In the genomic region with DNA sequence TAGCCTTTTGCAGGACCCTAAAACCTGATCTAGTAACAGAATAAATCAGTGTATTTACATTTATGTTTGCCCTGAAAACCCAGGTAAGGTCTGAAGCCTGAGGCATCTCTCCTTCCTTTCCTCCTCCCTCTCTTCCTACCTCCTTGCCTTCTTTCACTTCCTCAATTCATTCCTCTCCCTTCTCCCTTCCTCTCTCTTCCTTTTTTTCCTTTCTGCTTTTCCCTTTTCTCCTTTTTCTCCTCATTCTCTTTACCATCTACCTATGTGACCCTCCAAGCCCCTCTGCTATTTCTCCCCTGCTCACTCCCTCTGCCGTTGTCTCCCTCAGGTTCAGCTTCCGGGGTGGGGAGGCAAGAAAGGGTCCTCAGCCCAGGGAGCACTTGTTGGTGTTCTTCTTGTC, we compare ENCODE assay signal across 7 cellular contexts. TPM values are rescaled to one million over a fixed set of nuclear protein-coding genes. Genes with fewer than 3 reads are reported as not detected.
A peak's percentile ranks its signal among the peaks of the same experiment; 100 is the strongest.
DNase-seq lines count a peak whose midpoint lies in the region; ATAC-seq, FAIRE-seq and TF ChIP-seq lines count a peak whose summit lies in the region.
"Not testable (repeated sequence)": the region's sequence is repeated elsewhere in the genome, so short reads cannot be mapped to it uniquely, and the experiment has no call there.
"Had no signal": no experiment of that assay in that cellular context is flagged by ENCODE, and none has a peak within 500 bp of the region (broad histone marks: within the 10 kb centered on the region; RNA-seq: fewer than 3 reads in every experiment).

No MANE protein-coding gene starts in this region.

- FAIRE-seq in HepG2 (lab: Jason Lieb, UNC): not testable (repeated sequence)

- not testable (repeated sequence) for TF ChIP-seq CTCF in A673 (conservative IDR thresholded peaks at IDR 0.05; ENCODE audit: low read depth, low read length); HEK293 (tag by site-specific recombination; IDR thresholded peaks at IDR 0.05); chondrocyte (IDR thresholded peaks at IDR 0.05); HepG2 (CRISPR knock-in tag; IDR thresholded peaks at IDR 0.05); progenitor cell of endocrine pancreas (IDR thresholded peaks at IDR 0.05; ENCODE audit: unreplicated experiment)

- peaks cover 11% of the 10 kb centered on the region for H3K79me2 ChIP-seq in HepG2 (ENCODE audit: insufficient read depth, low read length)

- H3K4me1 ChIP-seq in A673 (ENCODE audit: insufficient read depth, low read length, poor library complexity, severe bottlenecking) (peaks cover 14% of the 10 kb centered on the region), adipocyte (ENCODE audit: control insufficient read depth, insufficient read depth, low read length) (peaks cover 20% of the 10 kb centered on the region), HepG2 (ENCODE audit: insufficient read depth, low read length) (peaks cover 24% of the 10 kb centered on the region)
- H3K4me1 ChIP-seq in HEK293 (ENCODE audit: control insufficient read depth, insufficient read depth, low read length): not testable (repeated sequence)

- H3K27me3 ChIP-seq in A673 (replicated peaks; ENCODE audit: insufficient read depth, low read depth, low read length, poor library complexity); adipocyte (replicated peaks; ENCODE audit: control insufficient read depth, insufficient read depth, low read length); HepG2 (ENCODE audit: control insufficient read depth in 1 of 2, insufficient read depth in 2 of 2, low read length in 2 of 2): not testable (repeated sequence)

- intact Hi-C loops in A673 (cut with micrococcal nuclease; ENCODE audit: unreplicated experiment): loop anchor here (10.0 kb wide), 1 partner anchor 467 kb away; no protein-coding TSS in a partner anchor
- intact Hi-C loops in HepG2 (cut with micrococcal nuclease; ENCODE audit: unreplicated experiment): not testable (repeated sequence)

- not testable (repeated sequence) for H4K20me1 ChIP-seq in HepG2 (ENCODE audit: insufficient read depth, low read length)

- WGBS in HepG2 (ENCODE audit: low lambda C conversion rate): 93% methylated on average over 2 of the region's 2 CpGs

- not testable (repeated sequence) for H3K9me3 Mint-ChIP-seq in chondrocyte (ENCODE audit: low read depth); progenitor cell of endocrine pancreas (ENCODE audit: low read depth)

- in situ Hi-C loops in HepG2 (cut with HindIII; ENCODE audit: extremely low pct_ligation_motif_present, low pct_unique_long_range_greater_than_20kb): loop anchor here (10.0 kb wide), 1 partner anchor 297 kb away; no protein-coding TSS in a partner anchor

- H3K9ac ChIP-seq in adipocyte (ENCODE audit: low read length): peak overlapping the region; percentile 14
- not testable (repeated sequence) for H3K9ac ChIP-seq in HepG2 (ENCODE audit: insufficient read depth, low read depth, low read length)

- H3K36me3 Mint-ChIP-seq in chondrocyte (ENCODE audit: low read depth): peaks cover 15% of the 10 kb centered on the region
- not testable (repeated sequence) for H3K36me3 Mint-ChIP-seq in progenitor cell of endocrine pancreas (ENCODE audit: insufficient read depth)

- CTCF ChIA-PET in A673 (lab: Charles Lee); HEK293 (lab: Yijun Ruan, JAX); HepG2 (lab: Yijun Ruan, JAX; ENCODE audit: low intra/inter-chr PET ratio, low total read pairs): not testable (repeated sequence)

- BruUV-seq in A673 (replicated peaks; lab: Mats Ljungman, UMichigan) (TSS peak; percentile 84), HepG2 (replicated peaks; lab: Mats Ljungman, UMichigan) (TSS peak; percentile 44)

- H3K4me3 ChIP-seq in A673 (ENCODE audit: low read depth, low read length, poor library complexity, severe bottlenecking); HEK293 (ENCODE audit: low read depth, low read length); adipocyte (ENCODE audit: low read length); HepG2 (replicated peaks in 1 of 3; ENCODE audit: insufficient read depth in 1 of 3, low read depth in 2 of 3, low read length in 3 of 3): not testable (repeated sequence)

- TF ChIP-seq POLR2A in HepG2 (IDR thresholded peaks at IDR 0.05; ENCODE audit: insufficient read depth in 1 of 2, low read depth in 2 of 2, low read length in 2 of 2): not testable (repeated sequence)

- not testable (repeated sequence) for DNase-seq in A673 (ENCODE audit: low spot score); adipocyte (ENCODE audit: low read depth); chondrocyte (ENCODE audit: low spot score); HepG2 (ENCODE audit: low spot score); progenitor cell of endocrine pancreas (ENCODE audit: low spot score, unreplicated experiment)

- H3K4me2 ChIP-seq in HepG2 (ENCODE audit: low read depth, low read length): not testable (repeated sequence)

- not testable (repeated sequence) for H3K27ac ChIP-seq in A673 (ENCODE audit: low read depth, low read length, poor library complexity, severe bottlenecking); HEK293 (ENCODE audit: extremely low read depth, low read depth, low read length); HepG2 (ENCODE audit: extremely low read length, insufficient read depth, low read length)

- H3K4me1 Mint-ChIP-seq in chondrocyte (ENCODE audit: low read depth) (peaks cover 35% of the 10 kb centered on the region), progenitor cell of endocrine pancreas (ENCODE audit: low read depth) (peaks cover 25% of the 10 kb centered on the region)

- TF ChIP-seq EP300 in HepG2 (IDR thresholded peaks at IDR 0.05; ENCODE audit: low read depth in 2 of 2, low read length in 2 of 2); HepG2 (CRISPR knock-in tag; IDR thresholded peaks at IDR 0.05; ENCODE audit: borderline replicate concordance): not testable (repeated sequence)

- H3K36me3 ChIP-seq in A673 (ENCODE audit: insufficient read depth, low read length, poor library complexity, severe bottlenecking) (peaks cover 26% of the 10 kb centered on the region), HEK293 (ENCODE audit: control insufficient read depth in 2 of 2, insufficient read depth in 1 of 2, low read length in 2 of 2) (peaks cover 7 to 35% of the 10 kb centered on the region in 2 experiments), adipocyte (ENCODE audit: control insufficient read depth, insufficient read depth, low read length, severe bottlenecking) (peaks cover 50% of the 10 kb centered on the region)
- not testable (repeated sequence) for H3K36me3 ChIP-seq in HepG2 (replicated peaks in 1 of 2; ENCODE audit: control insufficient read depth in 1 of 2, insufficient read depth in 2 of 2, low read length in 2 of 2)

- not testable (repeated sequence) for H2AFZ ChIP-seq in HepG2 (ENCODE audit: low read length)

- H3K27ac Mint-ChIP-seq in chondrocyte (ENCODE audit: unreplicated experiment): peak overlapping the region; percentile 42
- peak overlapping the region; percentile 92 for H3K27ac Mint-ChIP-seq in progenitor cell of endocrine pancreas

- ATAC-seq in HepG2: not testable (repeated sequence)

- TF ChIP-seq RAD21 in HepG2 (CRISPR knock-in tag; IDR thresholded peaks at IDR 0.05): not testable (repeated sequence)

- H3K27me3 Mint-ChIP-seq in chondrocyte (ENCODE audit: low read depth); progenitor cell of endocrine pancreas: not testable (repeated sequence)

- H3K9me3 ChIP-seq in A673 (ENCODE audit: low read depth, low read length, poor library complexity, severe bottlenecking); HEK293 (ENCODE audit: control insufficient read depth, insufficient read depth, low read depth, low read length); adipocyte (ENCODE audit: control insufficient read depth, low read length); HepG2 (ENCODE audit: low read length): not testable (repeated sequence)

- not testable (repeated sequence) for H3K4me3 Mint-ChIP-seq in chondrocyte (ENCODE audit: unreplicated experiment); progenitor cell of endocrine pancreas (ENCODE audit: low read depth)

- POLR2A ChIA-PET in A673 (lab: Charles Lee; ENCODE audit: low non-redundant PET); HepG2 (lab: Yijun Ruan, JAX): not testable (repeated sequence)
- POLR2A ChIA-PET in HEK293 (lab: Yijun Ruan, JAX): interaction anchor here (0.6 to 2.1 kb wide), 3 partner anchors 9 to 195 kb away, joined by 3 to 9 read pairs (median 3); a partner anchor contains a TSS

RNA-seq across cellular contexts. Expression of a gene that starts 4.3 kb away (rescaled TPM):
- total RNA-seq in A673 (2021): 126 and 142 TPM in 2 replicates
- 128 to 158 TPM (median 130 TPM) in 3 replicates for total RNA-seq in chondrocyte
- total RNA-seq in HepG2 (2016; rRNA removed; fragmentation: Illumina TruSeq; extraction: Trizol): 66.8 and 99.2 TPM in 2 replicates
- 360 and 420 TPM in 2 replicates for total RNA-seq in HepG2 (2016; cell fraction: cytosol; rRNA removed; fragmentation: Illumina TruSeq; extraction: Trizol; ENCODE audit: low read depth)
- total RNA-seq in HepG2 (2016; cell fraction: insoluble cytoplasmic fraction; rRNA removed; fragmentation: Illumina TruSeq; extraction: Trizol): 56.2 and 94.9 TPM in 2 replicates
- total RNA-seq in HepG2 (2016; cell fraction: membrane; rRNA removed; fragmentation: Illumina TruSeq; extraction: Trizol): 294 and 339 TPM in 2 replicates
- 49.2 and 54.2 TPM in 2 replicates for total RNA-seq in HepG2 (2016; cell fraction: nucleus; rRNA removed; fragmentation: Illumina TruSeq; extraction: Trizol)
- polyA plus RNA-seq in HepG2 (2011; rRNA removed): 90.3 and 96.7 TPM in 2 replicates
- polyA plus RNA-seq in HepG2 (2011; cell fraction: cytosol; rRNA removed): 113 and 147 TPM in 2 replicates
- polyA plus RNA-seq in HepG2 (2011; cell fraction: nucleus; rRNA removed): 63.3 and 75.8 TPM in 2 replicates
- 63.8 and 72.9 TPM in 2 replicates for polyA plus RNA-seq in HepG2 (2012)
- polyA plus RNA-seq in HepG2 (2016; cell fraction: cytosol; fragmentation: Illumina TruSeq; extraction: Trizol; ENCODE audit: low read depth): 451 and 524 TPM in 2 replicates
- polyA plus RNA-seq in HepG2 (2016; cell fraction: insoluble cytoplasmic fraction; fragmentation: Illumina TruSeq; extraction: Trizol; ENCODE audit: low read depth): 64.3 and 74.6 TPM in 2 replicates
- polyA plus RNA-seq in HepG2 (2016; cell fraction: membrane; fragmentation: Illumina TruSeq; extraction: Trizol; ENCODE audit: low read depth): 289 and 331 TPM in 2 replicates
- 87.8 and 94.9 TPM in 2 replicates for polyA plus RNA-seq in HepG2 (2016; cell fraction: nucleus; fragmentation: Illumina TruSeq; extraction: Trizol; ENCODE audit: insufficient read depth, low read depth)
- polyA minus RNA-seq in HepG2 (2011; rRNA and poly(A)+ RNA removed; ENCODE audit: low replicate concordance): 39.7 and 118 TPM in 2 replicates
- polyA minus RNA-seq in HepG2 (2011; cell fraction: cytosol; rRNA and poly(A)+ RNA removed): 23.9 and 26.3 TPM in 2 replicates
- 16.4 and 19.4 TPM in 2 replicates for polyA minus RNA-seq in HepG2 (2011; cell fraction: nucleus; rRNA and poly(A)+ RNA removed)
- 75.0 and 76.5 TPM in 2 replicates for total RNA-seq in progenitor cell of endocrine pancreas

RNA-seq across cellular contexts. Expression of a gene that starts 4.4 kb away (rescaled TPM):
- total RNA-seq in A673 (2021) (169 and 206 TPM in 2 replicates), chondrocyte (111 to 137 TPM (median 116 TPM) in 3 replicates), HepG2 (2016; rRNA removed; fragmentation: Illumina TruSeq; extraction: Trizol) (24.7 and 28.7 TPM in 2 replicates), progenitor cell of endocrine pancreas (83.3 and 90.4 TPM in 2 replicates)
- total RNA-seq in HepG2 (2016; cell fraction: cytosol; rRNA removed; fragmentation: Illumina TruSeq; extraction: Trizol; ENCODE audit: low read depth): 27.4 and 31.6 TPM in 2 replicates
- 26.5 and 27.5 TPM in 2 replicates for total RNA-seq in HepG2 (2016; cell fraction: insoluble cytoplasmic fraction; rRNA removed; fragmentation: Illumina TruSeq; extraction: Trizol)
- total RNA-seq in HepG2 (2016; cell fraction: membrane; rRNA removed; fragmentation: Illumina TruSeq; extraction: Trizol): 29.2 and 33.6 TPM in 2 replicates
- 11.6 and 12.0 TPM in 2 replicates for total RNA-seq in HepG2 (2016; cell fraction: nucleus; rRNA removed; fragmentation: Illumina TruSeq; extraction: Trizol)
- 15.9 and 16.0 TPM in 2 replicates for polyA plus RNA-seq in HepG2 (2011; rRNA removed)
- 14.9 and 19.2 TPM in 2 replicates for polyA plus RNA-seq in HepG2 (2011; cell fraction: cytosol; rRNA removed)
- polyA plus RNA-seq in HepG2 (2011; cell fraction: nucleus; rRNA removed): 4.3 and 4.7 TPM in 2 replicates
- 34.3 and 42.6 TPM in 2 replicates for polyA plus RNA-seq in HepG2 (2012)
- polyA plus RNA-seq in HepG2 (2016; cell fraction: cytosol; fragmentation: Illumina TruSeq; extraction: Trizol; ENCODE audit: low read depth): 61.2 and 66.8 TPM in 2 replicates
- polyA plus RNA-seq in HepG2 (2016; cell fraction: insoluble cytoplasmic fraction; fragmentation: Illumina TruSeq; extraction: Trizol; ENCODE audit: low read depth): 52.2 and 60.0 TPM in 2 replicates
- 55.0 and 56.4 TPM in 2 replicates for polyA plus RNA-seq in HepG2 (2016; cell fraction: membrane; fragmentation: Illumina TruSeq; extraction: Trizol; ENCODE audit: low read depth)
- 31.4 and 34.6 TPM in 2 replicates for polyA plus RNA-seq in HepG2 (2016; cell fraction: nucleus; fragmentation: Illumina TruSeq; extraction: Trizol; ENCODE audit: insufficient read depth, low read depth)
- 5.1 and 19.0 TPM in 2 replicates for polyA minus RNA-seq in HepG2 (2011; rRNA and poly(A)+ RNA removed; ENCODE audit: low replicate concordance)
- 4.1 and 5.2 TPM in 2 replicates for polyA minus RNA-seq in HepG2 (2011; cell fraction: cytosol; rRNA and poly(A)+ RNA removed)
- polyA minus RNA-seq in HepG2 (2011; cell fraction: nucleus; rRNA and poly(A)+ RNA removed): 4.8 TPM in 2 replicates
- polyA plus RNA-seq: CD4-positive, alpha-beta memory T cell had no signal

RNA-seq across cellular contexts. Expression of a gene that starts 8.8 kb away (rescaled TPM):
- total RNA-seq in A673 (2021) (1,464 and 1,548 TPM in 2 replicates), chondrocyte (951 to 1,224 TPM (median 1,041 TPM) in 3 replicates), HepG2 (2016; rRNA removed; fragmentation: Illumina TruSeq; extraction: Trizol) (3,737 and 4,047 TPM in 2 replicates), progenitor cell of endocrine pancreas (2,170 and 2,294 TPM in 2 replicates)
- 7,018 and 7,793 TPM in 2 replicates for total RNA-seq in HepG2 (2016; cell fraction: cytosol; rRNA removed; fragmentation: Illumina TruSeq; extraction: Trizol; ENCODE audit: low read depth)
- total RNA-seq in HepG2 (2016; cell fraction: insoluble cytoplasmic fraction; rRNA removed; fragmentation: Illumina TruSeq; extraction: Trizol): 3,754 and 4,367 TPM in 2 replicates
- total RNA-seq in HepG2 (2016; cell fraction: membrane; rRNA removed; fragmentation: Illumina TruSeq; extraction: Trizol): 10,548 and 11,167 TPM in 2 replicates
- 1,390 and 1,410 TPM in 2 replicates for total RNA-seq in HepG2 (2016; cell fraction: nucleus; rRNA removed; fragmentation: Illumina TruSeq; extraction: Trizol)
- 9,964 and 10,356 TPM in 2 replicates for polyA plus RNA-seq in HepG2 (2011; rRNA removed)
- 3,302 and 3,959 TPM in 2 replicates for polyA plus RNA-seq in HepG2 (2011; cell fraction: cytosol; rRNA removed)
- polyA plus RNA-seq in HepG2 (2011; cell fraction: nucleus; rRNA removed): 1,159 and 1,716 TPM in 2 replicates
- 6,362 and 9,626 TPM in 2 replicates for polyA plus RNA-seq in HepG2 (2012)
- polyA plus RNA-seq in HepG2 (2016; cell fraction: cytosol; fragmentation: Illumina TruSeq; extraction: Trizol; ENCODE audit: low read depth): 10,194 and 10,575 TPM in 2 replicates
- 5,061 and 5,658 TPM in 2 replicates for polyA plus RNA-seq in HepG2 (2016; cell fraction: insoluble cytoplasmic fraction; fragmentation: Illumina TruSeq; extraction: Trizol; ENCODE audit: low read depth)
- 12,027 and 13,095 TPM in 2 replicates for polyA plus RNA-seq in HepG2 (2016; cell fraction: membrane; fragmentation: Illumina TruSeq; extraction: Trizol; ENCODE audit: low read depth)
- polyA plus RNA-seq in HepG2 (2016; cell fraction: nucleus; fragmentation: Illumina TruSeq; extraction: Trizol; ENCODE audit: insufficient read depth, low read depth): 2,852 and 3,004 TPM in 2 replicates
- polyA minus RNA-seq in HepG2 (2011; rRNA and poly(A)+ RNA removed; ENCODE audit: low replicate concordance): 343 and 788 TPM in 2 replicates
- polyA minus RNA-seq in HepG2 (2011; cell fraction: cytosol; rRNA and poly(A)+ RNA removed): 376 and 497 TPM in 2 replicates
- polyA minus RNA-seq in HepG2 (2011; cell fraction: nucleus; rRNA and poly(A)+ RNA removed): 262 and 417 TPM in 2 replicates

RNA-seq across cellular contexts. Expression of a gene that starts 14.0 kb away (rescaled TPM):
- total RNA-seq in A673 (2021) (8.7 and 14.4 TPM in 2 replicates), chondrocyte (3.7 to 6.6 TPM (median 4.4 TPM) in 3 replicates), HepG2 (2016; rRNA removed; fragmentation: Illumina TruSeq; extraction: Trizol) (7.8 and 9.9 TPM in 2 replicates), progenitor cell of endocrine pancreas (36.6 and 41.7 TPM in 2 replicates)
- 2.6 and 3.2 TPM in 2 replicates for total RNA-seq in HepG2 (2016; cell fraction: cytosol; rRNA removed; fragmentation: Illumina TruSeq; extraction: Trizol; ENCODE audit: low read depth)
- total RNA-seq in HepG2 (2016; cell fraction: insoluble cytoplasmic fraction; rRNA removed; fragmentation: Illumina TruSeq; extraction: Trizol): 8.3 and 10.7 TPM in 2 replicates
- total RNA-seq in HepG2 (2016; cell fraction: membrane; rRNA removed; fragmentation: Illumina TruSeq; extraction: Trizol): 6.5 and 7.8 TPM in 2 replicates
- total RNA-seq in HepG2 (2016; cell fraction: nucleus; rRNA removed; fragmentation: Illumina TruSeq; extraction: Trizol): 8.4 and 9.8 TPM in 2 replicates
- polyA plus RNA-seq in HepG2 (2011; rRNA removed): 17.4 and 18.7 TPM in 2 replicates
- polyA plus RNA-seq in HepG2 (2011; cell fraction: cytosol; rRNA removed): 13.1 and 18.4 TPM in 2 replicates
- polyA plus RNA-seq in HepG2 (2011; cell fraction: nucleus; rRNA removed): 36.4 and 41.3 TPM in 2 replicates
- 9.7 and 10.7 TPM in 2 replicates for polyA plus RNA-seq in HepG2 (2012)
- 2.0 and 2.6 TPM in 2 replicates for polyA plus RNA-seq in HepG2 (2016; cell fraction: cytosol; fragmentation: Illumina TruSeq; extraction: Trizol; ENCODE audit: low read depth)
- polyA plus RNA-seq in HepG2 (2016; cell fraction: insoluble cytoplasmic fraction; fragmentation: Illumina TruSeq; extraction: Trizol; ENCODE audit: low read depth): 8.4 and 10.9 TPM in 2 replicates
- 4.1 and 6.4 TPM in 2 replicates for polyA plus RNA-seq in HepG2 (2016; cell fraction: membrane; fragmentation: Illumina TruSeq; extraction: Trizol; ENCODE audit: low read depth)
- polyA plus RNA-seq in HepG2 (2016; cell fraction: nucleus; fragmentation: Illumina TruSeq; extraction: Trizol; ENCODE audit: insufficient read depth, low read depth): 15.7 and 16.0 TPM in 2 replicates
- polyA minus RNA-seq in HepG2 (2011; rRNA and poly(A)+ RNA removed; ENCODE audit: low replicate concordance): 22.4 and 31.3 TPM in 2 replicates
- 5.7 and 9.4 TPM in 2 replicates for polyA minus RNA-seq in HepG2 (2011; cell fraction: cytosol; rRNA and poly(A)+ RNA removed)
- 10.2 and 12.7 TPM in 2 replicates for polyA minus RNA-seq in HepG2 (2011; cell fraction: nucleus; rRNA and poly(A)+ RNA removed)

RNA-seq across cellular contexts. Expression of a gene that starts 18.4 kb away (rescaled TPM):
- total RNA-seq in A673 (2021) (90.7 and 97.3 TPM in 2 replicates), chondrocyte (83.5 to 87.8 TPM (median 85.6 TPM) in 3 replicates), HepG2 (2016; rRNA removed; fragmentation: Illumina TruSeq; extraction: Trizol) (47.5 and 78.4 TPM in 2 replicates), progenitor cell of endocrine pancreas (70.6 and 75.4 TPM in 2 replicates)
- 18.4 and 21.0 TPM in 2 replicates for total RNA-seq in HepG2 (2016; cell fraction: cytosol; rRNA removed; fragmentation: Illumina TruSeq; extraction: Trizol; ENCODE audit: low read depth)
- total RNA-seq in HepG2 (2016; cell fraction: insoluble cytoplasmic fraction; rRNA removed; fragmentation: Illumina TruSeq; extraction: Trizol): 44.8 and 83.0 TPM in 2 replicates
- 48.8 and 53.3 TPM in 2 replicates for total RNA-seq in HepG2 (2016; cell fraction: membrane; rRNA removed; fragmentation: Illumina TruSeq; extraction: Trizol)
- total RNA-seq in HepG2 (2016; cell fraction: nucleus; rRNA removed; fragmentation: Illumina TruSeq; extraction: Trizol): 62.5 and 68.3 TPM in 2 replicates
- 71.2 and 80.5 TPM in 2 replicates for polyA plus RNA-seq in HepG2 (2011; rRNA removed)
- polyA plus RNA-seq in HepG2 (2011; cell fraction: cytosol; rRNA removed): 85.8 and 89.3 TPM in 2 replicates
- polyA plus RNA-seq in HepG2 (2011; cell fraction: nucleus; rRNA removed): 45.4 and 53.1 TPM in 2 replicates
- 45.9 and 65.4 TPM in 2 replicates for polyA plus RNA-seq in HepG2 (2012)
- polyA plus RNA-seq in HepG2 (2016; cell fraction: cytosol; fragmentation: Illumina TruSeq; extraction: Trizol; ENCODE audit: low read depth): 17.5 and 20.5 TPM in 2 replicates
- polyA plus RNA-seq in HepG2 (2016; cell fraction: insoluble cytoplasmic fraction; fragmentation: Illumina TruSeq; extraction: Trizol; ENCODE audit: low read depth): 42.6 and 45.0 TPM in 2 replicates
- polyA plus RNA-seq in HepG2 (2016; cell fraction: membrane; fragmentation: Illumina TruSeq; extraction: Trizol; ENCODE audit: low read depth): 36.5 and 40.5 TPM in 2 replicates
- 87.4 and 101 TPM in 2 replicates for polyA plus RNA-seq in HepG2 (2016; cell fraction: nucleus; fragmentation: Illumina TruSeq; extraction: Trizol; ENCODE audit: insufficient read depth, low read depth)
- 112 and 159 TPM in 2 replicates for polyA minus RNA-seq in HepG2 (2011; rRNA and poly(A)+ RNA removed; ENCODE audit: low replicate concordance)
- 38.9 and 39.9 TPM in 2 replicates for polyA minus RNA-seq in HepG2 (2011; cell fraction: cytosol; rRNA and poly(A)+ RNA removed)
- 14.5 and 19.6 TPM in 2 replicates for polyA minus RNA-seq in HepG2 (2011; cell fraction: nucleus; rRNA and poly(A)+ RNA removed)
